In the genomic region with DNA sequence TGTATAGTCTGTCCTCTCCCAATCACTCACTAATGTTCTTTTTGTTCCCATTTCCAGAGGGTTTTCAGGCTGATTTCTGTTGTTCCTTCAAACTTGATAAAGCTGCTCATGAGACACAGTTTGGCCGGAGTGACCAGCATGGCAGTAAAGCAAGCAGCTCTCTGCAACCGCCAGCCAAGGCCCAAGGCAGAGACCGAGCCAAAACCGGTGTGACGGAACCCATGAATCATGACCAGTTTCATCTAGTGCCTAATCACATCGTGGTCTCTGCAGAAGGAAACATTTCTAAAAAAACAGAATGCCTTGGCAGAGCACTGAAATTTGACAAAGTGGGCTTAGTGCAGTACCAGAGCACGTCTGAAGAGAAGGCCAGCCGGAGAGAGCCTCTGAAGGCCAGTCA, we compare ENCODE assay signal across 28 cellular contexts. TPM values are rescaled to one million over a fixed set of nuclear protein-coding genes. Genes with fewer than 3 reads are reported as not detected.
DNase-seq lines count a peak whose midpoint lies in the region; ATAC-seq and TF ChIP-seq lines count a peak whose summit lies in the region.
"Had no signal": no experiment of that assay in that cellular context is flagged by ENCODE, and none has a peak within 500 bp of the region (broad histone marks: within the 10 kb centered on the region; RNA-seq: fewer than 3 reads in every experiment).

No MANE protein-coding gene starts in this region.

- no peaks in the 10 kb centered on the region for H3K79me1 ChIP-seq in trophoblast cell (ENCODE audit: low read length)

- DNase-seq in stimulated activated naive CD8-positive, alpha-beta T cell treated with anti-CD3 and anti-CD28 coated beads, Interleukin-15, Interleukin-2, amounts not matched to agents 100 U/mL and 50 U/mL, for 24 hours, result no peak
- DNase-seq in astrocyte of the hippocampus (ENCODE audit: low read depth, low spot score) (peak; percentile 54), trophoblast cell (peak in 1 of 2 donors; percentile 26), tibial nerve (ENCODE audit: low spot score in 2 of 2) (no peak), GM19240 (ENCODE audit: insufficient read length, low spot score) (no peak), smooth muscle cell (lab: John Stamatoyannopoulos, UW; ENCODE audit: unreplicated experiment) (no peak)
- DNase-seq: CD4-positive, CD25-positive, alpha-beta regulatory T cell; colonic mucosa; effector memory CD8-positive, alpha-beta T cell; EL; HCEC 1CT; Karpas-422; lower lobe of right lung; mucosa of descending colon; MV-4-11; NCI-H187 treated with DMSO at 0.1 percent for 48 hours; NCI-H524 treated with DMSO at 0.1 percent for 48 hours; Peyer's patch; stimulated activated CD4-positive, alpha-beta T cell treated with anti-CD3 and anti-CD28 coated beads, Interleukin-2, amount 100 ng/mL, for 24 hours; T-cell had no signal

- no peaks in the 10 kb centered on the region for H4K20me1 ChIP-seq in smooth muscle cell (ENCODE audit: low read depth)

- WGBS in trophoblast cell (ENCODE audit: extremely low coverage, insufficient coverage, insufficient read length), result no CpG with 5 or more reads among the region's 8 CpGs
- WGBS in tibial nerve, 2 donors, result 83 to 85% methylated on average over 8 of the region's 8 CpGs
- 94% methylated on average over 8 of the region's 8 CpGs for WGBS in smooth muscle cell (ENCODE audit: low lambda C conversion rate)

- H3F3A ChIP-seq in smooth muscle cell (ENCODE audit: low read depth), result no peaks in the 10 kb centered on the region

- TF ChIP-seq EP300 in tibial nerve (IDR thresholded peaks at IDR 0.05), result no peak

- H2AFZ ChIP-seq in trophoblast cell (ENCODE audit: insufficient read depth, low read length, poor library complexity) (no peak overlapping the region), smooth muscle cell (ENCODE audit: low read depth) (no peak overlapping the region)

- H3K27ac ChIP-seq in trophoblast cell (ENCODE audit: low read depth, low read length), result no peak overlapping the region
- H3K27ac ChIP-seq in tibial nerve, result no peak overlapping the region
- H3K27ac ChIP-seq in smooth muscle cell (ENCODE audit: low read depth), result no peak overlapping the region
- H3K27ac ChIP-seq: colonic mucosa, HL-60, lower lobe of right lung, Peyer's patch, prostate gland, SJSA1 had no signal

- no peaks in the 10 kb centered on the region for H3K79me2 ChIP-seq in trophoblast cell (ENCODE audit: control insufficient read depth, insufficient read depth, low read length, poor library complexity)
- H3K79me2 ChIP-seq in smooth muscle cell (ENCODE audit: low read depth), result no peaks in the 10 kb centered on the region

- H3K27me3 Mint-ChIP-seq in stimulated activated naive CD8-positive, alpha-beta T cell treated with anti-CD3 and anti-CD28 coated beads, Interleukin-15, Interleukin-2, amounts not matched to agents 100 ng/mL and 50 ng/mL, for 24 hours, result no peaks in the 10 kb centered on the region
- H3K27me3 Mint-ChIP-seq: CD4-positive, CD25-positive, alpha-beta regulatory T cell; effector memory CD8-positive, alpha-beta T cell; T-cell had no signal

- no peak for TF ChIP-seq POLR2A in tibial nerve (IDR thresholded peaks at IDR 0.05)

- H3K18ac ChIP-seq in trophoblast cell (ENCODE audit: low read length), result no peak overlapping the region

- H3K4me3 ChIP-seq in trophoblast cell (ENCODE audit: low read depth, low read length) (no peak overlapping the region), tibial nerve (no peak overlapping the region), smooth muscle cell (no peak overlapping the region)
- H3K4me3 ChIP-seq: colonic mucosa, lower lobe of right lung, mucosa of descending colon, Peyer's patch, prostate gland, SJSA1 had no signal

- peak overlapping the region; percentile 75 for H3K27ac Mint-ChIP-seq in stimulated activated naive CD8-positive, alpha-beta T cell treated with anti-CD3 and anti-CD28 coated beads, Interleukin-15, Interleukin-2, amounts not matched to agents 100 ng/mL and 50 ng/mL, for 24 hours
- H3K27ac Mint-ChIP-seq: T-cell had no signal

- no peak overlapping the region for H3K4ac ChIP-seq in trophoblast cell (ENCODE audit: low read depth, low read length)

- no peak for ATAC-seq in stimulated activated naive CD8-positive, alpha-beta T cell treated with anti-CD3 and anti-CD28 coated beads, Interleukin-15, Interleukin-2, amounts not matched to agents 100 U/mL and 50 U/mL, for 24 hours
- ATAC-seq: effector memory CD8-positive, alpha-beta T cell; lower lobe of right lung; mucosa of descending colon; T-cell had no signal

- H3K4me1 ChIP-seq in trophoblast cell (ENCODE audit: control insufficient read depth in 1 of 2, insufficient read depth in 2 of 2, low read length in 2 of 2), result no peaks in the 10 kb centered on the region
- H3K4me1 ChIP-seq in tibial nerve, result no peaks in the 10 kb centered on the region
- no peaks in the 10 kb centered on the region for H3K4me1 ChIP-seq in smooth muscle cell (ENCODE audit: low read depth)
- H3K4me1 ChIP-seq: colonic mucosa, lower lobe of right lung, Peyer's patch, prostate gland, SJSA1 had no signal

- H3K9ac ChIP-seq in trophoblast cell (ENCODE audit: low read length), result no peak overlapping the region
- H3K9ac ChIP-seq in smooth muscle cell (ENCODE audit: low read depth), result no peak overlapping the region

- no peaks in the 10 kb centered on the region for H3K27me3 ChIP-seq in trophoblast cell (ENCODE audit: insufficient read depth, low read length)
- H3K27me3 ChIP-seq in tibial nerve, result no peaks in the 10 kb centered on the region
- H3K27me3 ChIP-seq in smooth muscle cell (ENCODE audit: low read depth), result no peaks in the 10 kb centered on the region
- H3K27me3 ChIP-seq: colonic mucosa, Peyer's patch, SJSA1 had no signal

- no peaks in the 10 kb centered on the region for H3K9me3 Mint-ChIP-seq in stimulated activated naive CD8-positive, alpha-beta T cell treated with anti-CD3 and anti-CD28 coated beads, Interleukin-15, Interleukin-2, amounts not matched to agents 100 ng/mL and 50 ng/mL, for 24 hours
- H3K9me3 Mint-ChIP-seq: CD4-positive, CD25-positive, alpha-beta regulatory T cell; effector memory CD8-positive, alpha-beta T cell; T-cell had no signal

- no peak overlapping the region for H4K8ac ChIP-seq in trophoblast cell (ENCODE audit: low read depth, low read length)

- no peak for TF ChIP-seq CTCF in tibial nerve (IDR thresholded peaks at IDR 0.05)
- TF ChIP-seq CTCF in smooth muscle cell (IDR thresholded peaks at IDR 0.05; ENCODE audit: borderline replicate concordance, insufficient read depth, poor library complexity, severe bottlenecking), result no peak

- H2BK12ac ChIP-seq in trophoblast cell (ENCODE audit: low read length), result no peak overlapping the region

- peaks cover 37% of the 10 kb centered on the region for H3K36me3 Mint-ChIP-seq in stimulated activated naive CD8-positive, alpha-beta T cell treated with anti-CD3 and anti-CD28 coated beads, Interleukin-15, Interleukin-2, amounts not matched to agents 100 ng/mL and 50 ng/mL, for 24 hours (ENCODE audit: low read depth)

- no peaks in the 10 kb centered on the region for H3K4me1 Mint-ChIP-seq in stimulated activated naive CD8-positive, alpha-beta T cell treated with anti-CD3 and anti-CD28 coated beads, Interleukin-15, Interleukin-2, amounts not matched to agents 100 ng/mL and 50 ng/mL, for 24 hours (ENCODE audit: low read depth)
- H3K4me1 Mint-ChIP-seq: T-cell had no signal

- no peak overlapping the region for H4K91ac ChIP-seq in trophoblast cell (ENCODE audit: low read depth, low read length)

- H3K4me3 Mint-ChIP-seq in stimulated activated naive CD8-positive, alpha-beta T cell treated with anti-CD3 and anti-CD28 coated beads, Interleukin-15, Interleukin-2, amounts not matched to agents 100 ng/mL and 50 ng/mL, for 24 hours, result no peak overlapping the region
- H3K4me3 Mint-ChIP-seq: CD4-positive, CD25-positive, alpha-beta regulatory T cell; effector memory CD8-positive, alpha-beta T cell; T-cell had no signal

- H3K4me2 ChIP-seq in trophoblast cell (ENCODE audit: low read length) (no peak overlapping the region), smooth muscle cell (no peak overlapping the region)

- no peak overlapping the region for H3K14ac ChIP-seq in trophoblast cell (ENCODE audit: low read length)

- no peak overlapping the region for H2BK120ac ChIP-seq in trophoblast cell (ENCODE audit: insufficient read depth, low read length, poor library complexity)

- no peak overlapping the region for H2AK5ac ChIP-seq in trophoblast cell (ENCODE audit: low read length)

- no peak overlapping the region for H4K12ac ChIP-seq in trophoblast cell (ENCODE audit: low read depth, low read length)

- peak overlapping the region; percentile 91 for H3K23ac ChIP-seq in trophoblast cell (ENCODE audit: low read length)

- H3K36me3 ChIP-seq in trophoblast cell (ENCODE audit: control insufficient read depth in 1 of 2, insufficient read depth in 2 of 2, low read length in 2 of 2) (peaks cover 8 to 14% of the 10 kb centered on the region in 2 experiments), tibial nerve (peaks cover 3 to 92% (median 34%) of the 10 kb centered on the region in 3 donors), smooth muscle cell (ENCODE audit: low read depth) (peaks cover 9% of the 10 kb centered on the region)

- H3K9me3 ChIP-seq in trophoblast cell (ENCODE audit: insufficient read depth, low read depth, low read length) (no peaks in the 10 kb centered on the region), tibial nerve (no peaks in the 10 kb centered on the region), smooth muscle cell (replicated peaks; ENCODE audit: low read depth) (no peaks in the 10 kb centered on the region)
- H3K9me3 ChIP-seq: colonic mucosa, lower lobe of right lung, mucosa of descending colon, Peyer's patch, prostate gland, SJSA1 had no signal

- no peak overlapping the region for H2BK5ac ChIP-seq in trophoblast cell (ENCODE audit: low read depth, low read length, poor library complexity)

RNA-seq across cellular contexts. Expression of gene RPL7L1, which starts 14.8 kb away (rescaled TPM):
- polyA plus RNA-seq in trophoblast cell (2013), result 49.4 and 50.1 TPM in 2 replicates
- 10 to 100 TPM; 59.0 to 89.2 (median 83.7) TPM for total RNA-seq in tibial nerve
- 64.0 and 75.4 TPM in 2 replicates for total RNA-seq in smooth muscle cell
- 51.7 and 57.6 TPM in 2 replicates for polyA plus RNA-seq in smooth muscle cell

RNA-seq across cellular contexts. Expression of gene PTCRA, which starts 51.3 kb away (rescaled TPM):
- not detected in 2 replicates for polyA plus RNA-seq in trophoblast cell (2013)
- total RNA-seq in tibial nerve (not detected), smooth muscle cell (not detected in 2 replicates)
- not detected in 2 replicates for polyA plus RNA-seq in smooth muscle cell
- total RNA-seq: bronchial epithelial cell, colonic mucosa, mucosa of descending colon, Peyer's patch, prostate gland, SJSA1, temporal lobe had no signal
- polyA plus RNA-seq: CD4-positive, CD25-positive, alpha-beta regulatory T cell; esophagus; keratinocyte had no signal
